8 cellular contexts compared by ENCODE assay signal in genomic region chr7:137454169-137455166, GRCh38.
DNase-seq lines count a peak whose midpoint lies in the region; ATAC-seq, FAIRE-seq and TF ChIP-seq lines count a peak whose summit lies in the region.

No MANE protein-coding gene starts in this region.

- H3K27ac ChIP-seq in ACC112 (ENCODE audit: low read depth, low read length) = peak overlapping the region; percentile 58
- H3K27ac ChIP-seq in brain microvascular endothelial cell = peak overlapping the region; percentile 40

- H3K9me3 Mint-ChIP-seq in type B pancreatic cell = peaks cover 5% of the 10 kb centered on the region
- no peaks in the 10 kb centered on the region for H3K9me3 Mint-ChIP-seq in activated naive CD4-positive, alpha-beta T cell treated with anti-CD3 and anti-CD28 coated beads, Interleukin-2, amount 50 U/mL, for 72 hours

- no peaks in the 10 kb centered on the region for H3K27me3 Mint-ChIP-seq in type B pancreatic cell

- H3K27me3 ChIP-seq in ACC112 (ENCODE audit: insufficient read depth, low read length) (no peaks in the 10 kb centered on the region), brain microvascular endothelial cell (replicated peaks) (no peaks in the 10 kb centered on the region)

- no peak overlapping the region for H3K27ac Mint-ChIP-seq in type B pancreatic cell
- H3K27ac Mint-ChIP-seq in activated naive CD4-positive, alpha-beta T cell treated with anti-CD3 and anti-CD28 coated beads, Interleukin-2, amount 50 U/mL, for 72 hours = no peak overlapping the region

- H3K36me3 ChIP-seq in ACC112 (ENCODE audit: insufficient read depth, low read length) (no peaks in the 10 kb centered on the region), brain microvascular endothelial cell (replicated peaks) (no peaks in the 10 kb centered on the region)

- peaks cover 11% of the 10 kb centered on the region for H3K4me1 ChIP-seq in ACC112 (ENCODE audit: control insufficient read depth, insufficient read depth, low read length, unreplicated experiment)

- H2AFZ ChIP-seq in ACC112 (ENCODE audit: low read length, unreplicated experiment) = peak overlapping the region; percentile 57

- peak; percentile 57 for ATAC-seq in HG03135 (IDR thresholded peaks at IDR 0.05; ENCODE audit: unreplicated experiment)
- ATAC-seq in activated naive CD4-positive, alpha-beta T cell treated with anti-CD3 and anti-CD28 coated beads, Interleukin-2, amount 50 U/mL, for 72 hours = no peak

- in situ Hi-C loops in brain microvascular endothelial cell (cut with HindIII; ENCODE audit: low pct_ligation_motif_present, low sequenced_read_pairs) = no loop called here

- peaks cover 17% of the 10 kb centered on the region for H3K4me1 Mint-ChIP-seq in type B pancreatic cell (ENCODE audit: unreplicated experiment)

- no peak overlapping the region for H3K4me3 Mint-ChIP-seq in type B pancreatic cell

- H3K4me3 ChIP-seq in ACC112 (ENCODE audit: low read depth, low read length) (peak overlapping the region; percentile 13; the same call in 1 of the 2 replicates), brain microvascular endothelial cell (ENCODE audit: low read depth, low read length) (no peak overlapping the region)

- no peaks in the 10 kb centered on the region for H3K79me2 ChIP-seq in ACC112 (ENCODE audit: control insufficient read depth, insufficient read depth, low read length, unreplicated experiment)

- DNase-seq in GM18507 (ENCODE audit: extremely low spot score, insufficient read length, low read depth) (peak; percentile 1), NCI-H2227 treated with DMSO at 0.1 percent for 48 hours (lab: John Stamatoyannopoulos, UW) (peak; percentile 80), brain microvascular endothelial cell (peak; percentile 30), kidney glomerular epithelial cell (lab: John Stamatoyannopoulos, UW) (peak; percentile 67), type B pancreatic cell (ENCODE audit: extremely low spot score, unreplicated experiment) (no peak)
- DNase-seq in activated naive CD4-positive, alpha-beta T cell treated with anti-CD3 and anti-CD28 coated beads, Interleukin-2, amount 50 U/mL, for 72 hours (ENCODE audit: low spot score in 2 of 2) = no peak

- no peaks in the 10 kb centered on the region for H3K36me3 Mint-ChIP-seq in type B pancreatic cell
- H3K36me3 Mint-ChIP-seq in activated naive CD4-positive, alpha-beta T cell treated with anti-CD3 and anti-CD28 coated beads, Interleukin-2, amount 50 U/mL, for 72 hours = no peaks in the 10 kb centered on the region

- TF ChIP-seq CTCF in brain microvascular endothelial cell (IDR thresholded peaks at IDR 0.05; ENCODE audit: low read depth, low read length, missing control alignments) = peak; percentile 58
- peak; percentile 84 for TF ChIP-seq CTCF in type B pancreatic cell (conservative IDR thresholded peaks at IDR 0.05)

- FAIRE-seq in GM18507 (lab: Jason Lieb, UNC) = peak; percentile 78

Comparison
In these comparisons a context has a peak if more than half of its experiments do, and no peak if none do; other contexts are left out.
1. DNase-seq: peak in GM18507 (single experiment), NCI-H2227 treated with DMSO at 0.1 percent for 48 hours (single experiment), brain microvascular endothelial cell (single experiment) and kidney glomerular epithelial cell (single experiment); none in type B pancreatic cell (single experiment) and activated naive CD4-positive, alpha-beta T cell treated with anti-CD3 and anti-CD28 coated beads, Interleukin-2, amount 50 U/mL, for 72 hours (0 of 2).